8 cellular contexts compared by ENCODE assay signal in the genomic region with DNA sequence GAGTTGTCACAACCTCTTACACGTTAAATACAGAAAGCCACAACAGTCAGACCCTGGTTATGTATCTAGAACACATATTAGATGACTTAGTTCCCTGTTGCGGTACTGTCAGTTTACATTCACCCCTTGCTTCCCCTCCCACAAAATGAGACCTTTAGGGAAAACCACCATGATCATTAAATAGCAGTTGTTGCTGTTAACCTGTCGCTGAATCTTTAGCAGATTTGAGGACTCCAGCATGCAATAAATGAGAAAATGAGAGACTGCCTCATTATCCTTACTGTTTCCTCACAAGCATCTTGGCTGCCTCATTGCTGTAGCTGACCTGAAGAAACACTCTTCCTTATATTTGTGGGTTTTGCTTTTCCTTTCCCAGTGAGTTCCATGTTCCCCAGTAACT.
"Had no signal": no experiment of that assay in that cellular context is flagged by ENCODE, and none has a peak within 500 bp of the region (broad histone marks: within the 10 kb centered on the region; RNA-seq: fewer than 3 reads in every experiment).

No MANE protein-coding gene starts in this region.

- H3K4me3 ChIP-seq: GM12878 had no signal

- DNase-seq: GDM1, GF-D8 had no signal

- FAIRE-seq: G401.6, GM12878, GM12891, GM12892, GM18507, GM19239 had no signal

- ATAC-seq: GM12878 had no signal
